18 cellular contexts compared by ENCODE assay signal in the genomic region with DNA sequence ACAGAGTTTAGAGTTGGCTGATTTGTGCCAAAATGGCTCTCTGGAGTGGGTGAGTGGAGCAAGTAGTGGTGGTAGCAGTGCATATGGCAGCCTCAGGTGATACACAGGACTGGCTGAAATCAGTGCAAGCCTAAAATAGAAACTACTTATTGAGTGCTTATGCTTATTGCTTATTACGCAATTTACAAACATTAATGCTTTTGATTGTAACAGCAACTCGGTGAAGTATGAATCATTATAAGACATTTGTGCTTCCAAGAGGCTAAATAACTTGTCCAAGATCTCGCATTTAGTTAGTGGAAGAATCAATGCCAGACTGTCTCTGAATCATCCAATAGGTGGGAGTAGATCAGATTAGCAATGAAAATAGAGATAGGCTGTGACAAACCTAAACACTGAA.
A peak's percentile ranks its signal among the peaks of the same experiment; 100 is the strongest.
DNase-seq lines count a peak whose midpoint lies in the region; ATAC-seq and TF ChIP-seq lines count a peak whose summit lies in the region.
"Had no signal": no experiment of that assay in that cellular context is flagged by ENCODE, and none has a peak within 500 bp of the region (broad histone marks: within the 10 kb centered on the region; RNA-seq: fewer than 3 reads in every experiment).

No MANE protein-coding gene starts in this region.

- no peaks in the 10 kb centered on the region for H3K27me3 Mint-ChIP-seq in chondrocyte (ENCODE audit: low read depth)
- H3K27me3 Mint-ChIP-seq in stimulated activated naive CD8-positive, alpha-beta T cell treated with anti-CD3 and anti-CD28 coated beads, Interleukin-15, amount 100 ng/mL, for 72 hours = no peaks in the 10 kb centered on the region
- H3K27me3 Mint-ChIP-seq: B cell had no signal

- H4K20me1 ChIP-seq in PC-9 (ENCODE audit: insufficient read depth) = no peaks in the 10 kb centered on the region

- no peak for TF ChIP-seq CTCF in PC-9 (conservative IDR thresholded peaks at IDR 0.05)
- no peak for TF ChIP-seq CTCF in chondrocyte (IDR thresholded peaks at IDR 0.05)
- TF ChIP-seq CTCF in testis (IDR thresholded peaks at IDR 0.05) = no peak

- H3F3A ChIP-seq in PC-9 (ENCODE audit: insufficient read depth, low read depth) = no peaks in the 10 kb centered on the region

- H3K36me3 ChIP-seq in PC-9 (ENCODE audit: low read depth) (no peaks in the 10 kb centered on the region), testis (ENCODE audit: low read depth, missing control alignments) (no peaks in the 10 kb centered on the region)
- H3K36me3 ChIP-seq: ascending aorta, gastroesophageal sphincter had no signal

- H3K27ac Mint-ChIP-seq in chondrocyte (ENCODE audit: unreplicated experiment) = no peak overlapping the region
- no peak overlapping the region for H3K27ac Mint-ChIP-seq in stimulated activated naive CD8-positive, alpha-beta T cell treated with anti-CD3 and anti-CD28 coated beads, Interleukin-15, amount 100 ng/mL, for 72 hours
- H3K27ac Mint-ChIP-seq: B cell, natural killer cell had no signal

- H3K4me2 ChIP-seq in PC-9 = no peak overlapping the region

- no peaks in the 10 kb centered on the region for H3K79me2 ChIP-seq in PC-9 (ENCODE audit: low read depth)

- no TSS peak for BruUV-seq in PC-9 (replicated peaks; lab: Mats Ljungman, UMichigan)

- H3K9me2 ChIP-seq in PC-9 (ENCODE audit: insufficient read depth) = no peaks in the 10 kb centered on the region

- TF ChIP-seq POLR2A in testis (IDR thresholded peaks at IDR 0.05) = no peak

- H3K4me1 ChIP-seq in PC-9 (replicated peaks; ENCODE audit: insufficient read depth) (0 out of 2 replicates have a peak, but pooled peaks cover 7% of the 10 kb centered on the region), testis (no peaks in the 10 kb centered on the region)
- H3K4me1 ChIP-seq: gastroesophageal sphincter had no signal

- ATAC-seq in esophagus mucosa (peak; percentile 29), GM18517 (IDR thresholded peaks at IDR 0.05; ENCODE audit: unreplicated experiment) (no peak)
- no peak for ATAC-seq in stimulated activated naive CD8-positive, alpha-beta T cell treated with anti-CD3 and anti-CD28 coated beads, Interleukin-15, amount 100 ng/mL, for 72 hours
- ATAC-seq: activated CD4-positive, CD25-positive, alpha-beta regulatory T cell treated with anti-CD3 and anti-CD28 coated beads, Interleukin-2, amount 50 U/mL, for 24 hours; gastroesophageal sphincter; natural killer cell had no signal

- peaks cover 12% of the 10 kb centered on the region for H3K4me1 Mint-ChIP-seq in chondrocyte (ENCODE audit: low read depth)
- no peaks in the 10 kb centered on the region for H3K4me1 Mint-ChIP-seq in stimulated activated naive CD8-positive, alpha-beta T cell treated with anti-CD3 and anti-CD28 coated beads, Interleukin-15, amount 100 ng/mL, for 72 hours
- H3K4me1 Mint-ChIP-seq: B cell, natural killer cell had no signal

- H3K27me3 ChIP-seq in PC-9 (ENCODE audit: insufficient read depth, low read depth) (no peaks in the 10 kb centered on the region), testis (no peaks in the 10 kb centered on the region)
- H3K27me3 ChIP-seq: ascending aorta, gastroesophageal sphincter had no signal

- H3K27ac ChIP-seq in PC-9 = no peak overlapping the region
- H3K27ac ChIP-seq in testis = no peak overlapping the region
- H3K27ac ChIP-seq: ascending aorta, gastroesophageal sphincter had no signal

- no peak overlapping the region for H3K4me3 ChIP-seq in PC-9
- no peak overlapping the region for H3K4me3 ChIP-seq in testis
- H3K4me3 ChIP-seq: ascending aorta, gastroesophageal sphincter had no signal

- CTCF ChIA-PET in PC-9 (lab: Charles Lee) = no interaction called here

- DNase-seq in EH (ENCODE audit: low read depth) = peak; percentile 53
- DNase-seq in PC-9 = no peak
- DNase-seq in non-pigmented ciliary epithelial cell (ENCODE audit: low read depth) = peak; percentile 48
- DNase-seq in chondrocyte (ENCODE audit: low spot score) = no peak
- no peak for DNase-seq in stimulated activated naive CD8-positive, alpha-beta T cell treated with anti-CD3 and anti-CD28 coated beads, Interleukin-15, amount 100 ng/mL, for 72 hours
- no peak for DNase-seq in testis
- DNase-seq: activated gamma-delta T cell treated with Interleukin-2 at 50 U/mL for 16 hours, DMS153, natural killer cell, NCI-H2081, NCI-H82, retina had no signal

- POLR2A ChIA-PET in PC-9 (lab: Charles Lee; ENCODE audit: unreplicated experiment) = no interaction called here

- H3K9me3 ChIP-seq in PC-9 (ENCODE audit: insufficient read depth, low read depth) (0 out of 2 replicates have a peak, but pooled peaks cover 5% of the 10 kb centered on the region), testis (no peaks in the 10 kb centered on the region)
- H3K9me3 ChIP-seq: ascending aorta, gastroesophageal sphincter had no signal

- H3K4me3 Mint-ChIP-seq in chondrocyte (ENCODE audit: unreplicated experiment) = no peak overlapping the region
- no peak overlapping the region for H3K4me3 Mint-ChIP-seq in stimulated activated naive CD8-positive, alpha-beta T cell treated with anti-CD3 and anti-CD28 coated beads, Interleukin-15, amount 100 ng/mL, for 72 hours
- H3K4me3 Mint-ChIP-seq: B cell, natural killer cell had no signal

- intact Hi-C loops in PC-9 (cut with micrococcal nuclease; ENCODE audit: unreplicated experiment) = no loop called here
- intact Hi-C loops in testis (cut with DNase I; ENCODE audit: low total_unique reads) = no loop called here

- no peaks in the 10 kb centered on the region for H3K36me3 Mint-ChIP-seq in chondrocyte (ENCODE audit: low read depth)
- H3K36me3 Mint-ChIP-seq: natural killer cell had no signal

- H2AFZ ChIP-seq in PC-9 = 0 out of 2 replicates have a peak overlapping the region, but pooled peaks have one; percentile 2

- no peaks in the 10 kb centered on the region for H3K9me3 Mint-ChIP-seq in chondrocyte (ENCODE audit: low read depth)
- peaks cover 4 to 13% of the 10 kb centered on the region in 2 donors for H3K9me3 Mint-ChIP-seq in stimulated activated naive CD8-positive, alpha-beta T cell treated with anti-CD3 and anti-CD28 coated beads, Interleukin-15, amount 100 ng/mL, for 72 hours

- 86% methylated on average over 3 of the region's 3 CpGs for WGBS in testis, 2 donors

Comparison
In these comparisons a context has a peak if more than half of its experiments do, and no peak if none do; other contexts are left out.
1. DNase-seq: peak in EH (single experiment) and non-pigmented ciliary epithelial cell (single experiment); none in PC-9 (0 of 2), chondrocyte (single experiment), stimulated activated naive CD8-positive, alpha-beta T cell treated with anti-CD3 and anti-CD28 coated beads, Interleukin-15, amount 100 ng/mL, for 72 hours (0 of 2) and testis (single experiment).